ENCODE assay signal across 2 cellular contexts in genomic region chr7:84238611-84239010, GRCh38.
TF ChIP-seq lines count a peak whose summit lies in the region.

No MANE protein-coding gene starts in this region.

TF ChIP-seq in IMR-90, 13 proteins besides CTCF, POLR2A, EP300 and RAD21:
- TF ChIP-seq BHLHE40 (IDR thresholded peaks at IDR 0.05; ENCODE audit: low read depth, low read length), result no peak
- TF ChIP-seq SMC3 (IDR thresholded peaks at IDR 0.05; ENCODE audit: low read depth, low read length), result no peak
- TF ChIP-seq ELK1 (IDR thresholded peaks at IDR 0.05; ENCODE audit: borderline replicate concordance, low read depth, low read length), result no peak
- TF ChIP-seq FOS (IDR thresholded peaks at IDR 0.05; ENCODE audit: low read depth, low read length), result no peak
- TF ChIP-seq NFE2L2 (IDR thresholded peaks at IDR 0.05; ENCODE audit: low read depth, low read length), result no peak
- no peak for TF ChIP-seq RCOR1 (IDR thresholded peaks at IDR 0.05; ENCODE audit: insufficient replicate concordance, low read length)
- no peak for TF ChIP-seq CEBPB (IDR thresholded peaks at IDR 0.05; ENCODE audit: low read depth, low read length)
- no peak for TF ChIP-seq USF2 (IDR thresholded peaks at IDR 0.05; ENCODE audit: low read depth, low read length)
- no peak for TF ChIP-seq MAZ (IDR thresholded peaks at IDR 0.05; ENCODE audit: borderline replicate concordance, low read depth, low read length)
- TF ChIP-seq RFX5 (IDR thresholded peaks at IDR 0.05; ENCODE audit: low read depth, low read length), result no peak
- no peak for TF ChIP-seq MXI1 (IDR thresholded peaks at IDR 0.05; ENCODE audit: borderline replicate concordance, low read depth, low read length)
- no peak for TF ChIP-seq MAFK (IDR thresholded peaks at IDR 0.05; ENCODE audit: low read depth, low read length)

TF ChIP-seq in GM12878, 131 proteins besides CTCF, POLR2A, EP300 and RAD21:
- no peak for TF ChIP-seq E2F8 (IDR thresholded peaks at IDR 0.05; ENCODE audit: low read depth, partially characterized antibody)
- TF ChIP-seq GATAD2B (conservative IDR thresholded peaks at IDR 0.05; ENCODE audit: low read depth), result no peak
- no peak for TF ChIP-seq TCF7 (IDR thresholded peaks at IDR 0.05; ENCODE audit: borderline replicate concordance)
- TF ChIP-seq SRF (IDR thresholded peaks at IDR 0.05; ENCODE audit: low read depth in 2 of 2, low read length in 2 of 2), result no peak
- no peak for TF ChIP-seq LARP7 (IDR thresholded peaks at IDR 0.05)
- no peak for TF ChIP-seq GABPA (IDR thresholded peaks at IDR 0.05; ENCODE audit: low read depth)
- TF ChIP-seq PBX3 (IDR thresholded peaks at IDR 0.05; ENCODE audit: insufficient replicate concordance, low read depth, low read length), result no peak
- TF ChIP-seq MEF2B (IDR thresholded peaks at IDR 0.05; ENCODE audit: partially characterized antibody, poor library complexity, severe bottlenecking), result no peak
- TF ChIP-seq IKZF1 (conservative IDR thresholded peaks at IDR 0.05), result no peak
- no peak for TF ChIP-seq SIX5 (IDR thresholded peaks at IDR 0.05; ENCODE audit: low read depth, low read length, severe bottlenecking)
- TF ChIP-seq IRF4 (IDR thresholded peaks at IDR 0.05; ENCODE audit: low read depth, low read length), result no peak
